8 cellular contexts compared by ENCODE assay signal in genomic region chr10:79093658-79094411, GRCh38. TPM values are rescaled to one million over a fixed set of nuclear protein-coding genes. Genes with fewer than 3 reads are reported as not detected.
A peak's percentile ranks its signal among the peaks of the same experiment; 100 is the strongest.
DNase-seq lines count a peak whose midpoint lies in the region; ATAC-seq lines count a peak whose summit lies in the region.

No MANE protein-coding gene starts in this region.

- peak; percentile 45 for DNase-seq in Jurkat, Clone E6-1 (ENCODE audit: low read depth, low spot score)
- peak; percentile 27 for DNase-seq in brain pericyte (ENCODE audit: low read depth, low spot score)
- DNase-seq in midbrain (lab: John Stamatoyannopoulos, UW), result peak; percentile 54
- DNase-seq in stimulated activated CD4-positive, alpha-beta T cell treated with anti-CD3 and anti-CD28 coated beads, Interleukin-12 subunit alpha, Interleukin-12 subunit beta, amount 100 ng/mL, for 4 hours, result no peak
- no peak for DNase-seq in NCI-H446 treated with DMSO at 0.1 percent for 48 hours (lab: John Stamatoyannopoulos, UW)
- no peak for DNase-seq in NCI-H1694 treated with DMSO at 0.1 percent for 48 hours (lab: John Stamatoyannopoulos, UW)

- ATAC-seq in GM18502 (IDR thresholded peaks at IDR 0.05; ENCODE audit: poor library complexity, unreplicated experiment), result peak; percentile 40
- no peak for ATAC-seq in GM18498 (IDR thresholded peaks at IDR 0.05; ENCODE audit: unreplicated experiment)

- no peak overlapping the region for H3K4me3 ChIP-seq in Jurkat, Clone E6-1 (ENCODE audit: low read length)

RNA-seq across cellular contexts. Expression of gene ZMIZ1, which starts 25.1 kb away (rescaled TPM):
- 24.0 TPM for polyA plus RNA-seq in Jurkat, Clone E6-1 (2012; ENCODE audit: insufficient read depth, insufficient read length)

Comparison
In these comparisons a context has a peak if more than half of its experiments do, and no peak if none do; other contexts are left out.
1. DNase-seq: peak in Jurkat, Clone E6-1 (single experiment), brain pericyte (single experiment) and midbrain (single experiment); none in stimulated activated CD4-positive, alpha-beta T cell treated with anti-CD3 and anti-CD28 coated beads, Interleukin-12 subunit alpha, Interleukin-12 subunit beta, amount 100 ng/mL, for 4 hours (single experiment), NCI-H446 treated with DMSO at 0.1 percent for 48 hours (single experiment) and NCI-H1694 treated with DMSO at 0.1 percent for 48 hours (single experiment).